In the genomic region with DNA sequence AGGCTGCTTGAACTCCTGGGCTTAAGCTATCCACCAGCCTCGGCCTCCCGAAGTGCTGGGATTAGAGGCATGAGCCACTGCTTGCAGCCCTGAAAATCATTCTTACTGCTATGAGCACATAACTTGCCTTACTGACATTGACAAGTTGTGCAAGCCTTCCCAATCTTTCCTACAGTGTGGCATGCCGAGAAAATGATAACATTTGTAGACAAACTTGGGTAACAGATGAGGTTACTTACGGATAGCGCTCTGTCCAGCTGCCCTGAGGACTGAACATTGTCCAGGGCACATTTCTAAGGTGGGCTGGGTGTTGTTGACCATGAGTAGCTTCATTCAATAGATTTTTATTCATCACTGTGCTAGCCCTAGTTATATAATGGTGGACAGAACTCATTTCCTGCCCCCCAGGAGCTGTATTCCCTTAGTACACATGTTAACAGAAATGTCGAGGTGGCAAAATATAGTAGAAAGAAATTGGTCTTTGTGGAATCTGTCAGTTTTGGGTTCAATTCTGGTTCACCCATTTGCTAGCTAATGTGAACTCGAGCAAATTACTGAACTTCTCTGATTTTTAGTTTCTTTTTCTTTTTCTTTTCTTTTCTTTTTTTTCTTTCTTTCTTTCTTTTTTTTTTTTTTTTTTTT, we compare ENCODE assay signal across 3 cellular contexts.
A peak's percentile ranks its signal among the peaks of the same experiment; 100 is the strongest.
TF ChIP-seq lines count a peak whose summit lies in the region.

No MANE protein-coding gene starts in this region.

TF ChIP-seq in GM23338, 12 proteins besides CTCF, POLR2A, EP300 and RAD21 (continued from another document):
- TF ChIP-seq, protein P1, sequence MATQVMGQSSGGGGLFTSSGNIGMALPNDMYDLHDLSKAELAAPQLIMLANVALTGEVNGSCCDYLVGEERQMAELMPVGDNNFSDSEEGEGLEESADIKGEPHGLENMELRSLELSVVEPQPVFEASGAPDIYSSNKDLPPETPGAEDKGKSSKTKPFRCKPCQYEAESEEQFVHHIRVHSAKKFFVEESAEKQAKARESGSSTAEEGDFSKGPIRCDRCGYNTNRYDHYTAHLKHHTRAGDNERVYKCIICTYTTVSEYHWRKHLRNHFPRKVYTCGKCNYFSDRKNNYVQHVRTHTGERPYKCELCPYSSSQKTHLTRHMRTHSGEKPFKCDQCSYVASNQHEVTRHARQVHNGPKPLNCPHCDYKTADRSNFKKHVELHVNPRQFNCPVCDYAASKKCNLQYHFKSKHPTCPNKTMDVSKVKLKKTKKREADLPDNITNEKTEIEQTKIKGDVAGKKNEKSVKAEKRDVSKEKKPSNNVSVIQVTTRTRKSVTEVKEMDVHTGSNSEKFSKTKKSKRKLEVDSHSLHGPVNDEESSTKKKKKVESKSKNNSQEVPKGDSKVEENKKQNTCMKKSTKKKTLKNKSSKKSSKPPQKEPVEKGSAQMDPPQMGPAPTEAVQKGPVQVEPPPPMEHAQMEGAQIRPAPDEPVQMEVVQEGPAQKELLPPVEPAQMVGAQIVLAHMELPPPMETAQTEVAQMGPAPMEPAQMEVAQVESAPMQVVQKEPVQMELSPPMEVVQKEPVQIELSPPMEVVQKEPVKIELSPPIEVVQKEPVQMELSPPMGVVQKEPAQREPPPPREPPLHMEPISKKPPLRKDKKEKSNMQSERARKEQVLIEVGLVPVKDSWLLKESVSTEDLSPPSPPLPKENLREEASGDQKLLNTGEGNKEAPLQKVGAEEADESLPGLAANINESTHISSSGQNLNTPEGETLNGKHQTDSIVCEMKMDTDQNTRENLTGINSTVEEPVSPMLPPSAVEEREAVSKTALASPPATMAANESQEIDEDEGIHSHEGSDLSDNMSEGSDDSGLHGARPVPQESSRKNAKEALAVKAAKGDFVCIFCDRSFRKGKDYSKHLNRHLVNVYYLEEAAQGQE (IDR thresholded peaks at IDR 0.05; ENCODE audit: unreplicated experiment), result no peak
- TF ChIP-seq, protein P2, sequence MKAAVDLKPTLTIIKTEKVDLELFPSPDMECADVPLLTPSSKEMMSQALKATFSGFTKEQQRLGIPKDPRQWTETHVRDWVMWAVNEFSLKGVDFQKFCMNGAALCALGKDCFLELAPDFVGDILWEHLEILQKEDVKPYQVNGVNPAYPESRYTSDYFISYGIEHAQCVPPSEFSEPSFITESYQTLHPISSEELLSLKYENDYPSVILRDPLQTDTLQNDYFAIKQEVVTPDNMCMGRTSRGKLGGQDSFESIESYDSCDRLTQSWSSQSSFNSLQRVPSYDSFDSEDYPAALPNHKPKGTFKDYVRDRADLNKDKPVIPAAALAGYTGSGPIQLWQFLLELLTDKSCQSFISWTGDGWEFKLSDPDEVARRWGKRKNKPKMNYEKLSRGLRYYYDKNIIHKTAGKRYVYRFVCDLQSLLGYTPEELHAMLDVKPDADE (IDR thresholded peaks at IDR 0.05), result no peak
- TF ChIP-seq EZH2phosphoT487 (IDR thresholded peaks at IDR 0.05; ENCODE audit: unreplicated experiment) (no peak), EZH2 (IDR thresholded peaks at IDR 0.05; ENCODE audit: low read depth, unreplicated experiment) (no peak), CREB1 (CRISPR knock-in tag; IDR thresholded peaks at IDR 0.05; ENCODE audit: low read depth) (no peak)

TF ChIP-seq in K562, 482 proteins besides CTCF, POLR2A, EP300 and RAD21 (continued from another document):
- TF ChIP-seq, protein P3, sequence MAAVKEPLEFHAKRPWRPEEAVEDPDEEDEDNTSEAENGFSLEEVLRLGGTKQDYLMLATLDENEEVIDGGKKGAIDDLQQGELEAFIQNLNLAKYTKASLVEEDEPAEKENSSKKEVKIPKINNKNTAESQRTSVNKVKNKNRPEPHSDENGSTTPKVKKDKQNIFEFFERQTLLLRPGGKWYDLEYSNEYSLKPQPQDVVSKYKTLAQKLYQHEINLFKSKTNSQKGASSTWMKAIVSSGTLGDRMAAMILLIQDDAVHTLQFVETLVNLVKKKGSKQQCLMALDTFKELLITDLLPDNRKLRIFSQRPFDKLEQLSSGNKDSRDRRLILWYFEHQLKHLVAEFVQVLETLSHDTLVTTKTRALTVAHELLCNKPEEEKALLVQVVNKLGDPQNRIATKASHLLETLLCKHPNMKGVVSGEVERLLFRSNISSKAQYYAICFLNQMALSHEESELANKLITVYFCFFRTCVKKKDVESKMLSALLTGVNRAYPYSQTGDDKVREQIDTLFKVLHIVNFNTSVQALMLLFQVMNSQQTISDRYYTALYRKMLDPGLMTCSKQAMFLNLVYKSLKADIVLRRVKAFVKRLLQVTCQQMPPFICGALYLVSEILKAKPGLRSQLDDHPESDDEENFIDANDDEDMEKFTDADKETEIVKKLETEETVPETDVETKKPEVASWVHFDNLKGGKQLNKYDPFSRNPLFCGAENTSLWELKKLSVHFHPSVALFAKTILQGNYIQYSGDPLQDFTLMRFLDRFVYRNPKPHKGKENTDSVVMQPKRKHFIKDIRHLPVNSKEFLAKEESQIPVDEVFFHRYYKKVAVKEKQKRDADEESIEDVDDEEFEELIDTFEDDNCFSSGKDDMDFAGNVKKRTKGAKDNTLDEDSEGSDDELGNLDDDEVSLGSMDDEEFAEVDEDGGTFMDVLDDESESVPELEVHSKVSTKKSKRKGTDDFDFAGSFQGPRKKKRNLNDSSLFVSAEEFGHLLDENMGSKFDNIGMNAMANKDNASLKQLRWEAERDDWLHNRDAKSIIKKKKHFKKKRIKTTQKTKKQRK (IDR thresholded peaks at IDR 0.05; ENCODE audit: borderline replicate concordance, low read depth, low read length), result no peak
- TF ChIP-seq MYNN (IDR thresholded peaks at IDR 0.05) (no peak), MYNN (CRISPR knock-in tag; IDR thresholded peaks at IDR 0.05) (no peak), CHD2 (IDR thresholded peaks at IDR 0.05; ENCODE audit: low read depth, low read length) (no peak), C11orf30 (IDR thresholded peaks at IDR 0.05; ENCODE audit: low read depth) (peak; percentile 25; the same call in 1 of the 2 replicates), SP2 (IDR thresholded peaks at IDR 0.05; ENCODE audit: extremely low read depth, low read depth, low read length, poor library complexity, severe bottlenecking) (no peak), NFYB (IDR thresholded peaks at IDR 0.05; ENCODE audit: extremely low read depth, insufficient read length) (no peak), HNRNPL (IDR thresholded peaks at IDR 0.05; ENCODE audit: low read depth, low read length) (no peak), RBM14 (IDR thresholded peaks at IDR 0.05; ENCODE audit: borderline replicate concordance, insufficient read depth, low read depth, low read length) (no peak), MAFF (IDR thresholded peaks at IDR 0.05; ENCODE audit: low read length) (0 out of 2 replicates have a peak, but pooled peaks have one; percentile 3), ZNF766 (CRISPR knock-in tag; conservative IDR thresholded peaks at IDR 0.05) (no peak), ZNF316 (IDR thresholded peaks at IDR 0.05) (peak; percentile 34; the same call in 1 of the 2 replicates), PRMT5 (CRISPR knock-in tag; IDR thresholded peaks at IDR 0.05) (no peak), CEBPG (CRISPR knock-in tag; IDR thresholded peaks at IDR 0.05) (no peak), CEBPG (tag; conservative IDR thresholded peaks at IDR 0.05 in 1 of 2, IDR thresholded peaks at IDR 0.05 in 1 of 2) (0 out of 4 replicates have a peak, but pooled peaks of 1 of the 2 experiments have one; percentile 6), TRIM24 (IDR thresholded peaks at IDR 0.05) (no peak), LEF1 (IDR thresholded peaks at IDR 0.05) (no peak), ERF (CRISPR knock-in tag; IDR thresholded peaks at IDR 0.05) (no peak), ZNF175 (CRISPR knock-in tag; IDR thresholded peaks at IDR 0.05; ENCODE audit: low read depth) (no peak), STAG1 (CRISPR knock-in tag; IDR thresholded peaks at IDR 0.05; ENCODE audit: borderline replicate concordance) (no peak), CEBPB (tag; IDR thresholded peaks at IDR 0.05) (peak; percentile 47), KLF6 (CRISPR knock-in tag; IDR thresholded peaks at IDR 0.05; ENCODE audit: borderline replicate concordance) (no peak), CREBBP (IDR thresholded peaks at IDR 0.05; ENCODE audit: low read depth, low read length) (no peak), TRIM28 (IDR thresholded peaks at IDR 0.05) (no peak), ATF1 (CRISPR knock-in tag; IDR thresholded peaks at IDR 0.05) (no peak), ATF1 (tag; IDR thresholded peaks at IDR 0.05) (no peak)
- TF ChIP-seq, protein P4, sequence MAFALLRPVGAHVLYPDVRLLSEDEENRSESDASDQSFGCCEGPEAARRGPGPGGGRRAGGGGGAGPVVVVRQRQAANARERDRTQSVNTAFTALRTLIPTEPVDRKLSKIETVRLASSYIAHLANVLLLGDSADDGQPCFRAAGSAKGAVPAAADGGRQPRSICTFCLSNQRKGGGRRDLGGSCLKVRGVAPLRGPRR (CRISPR knock-in tag; IDR thresholded peaks at IDR 0.05), result no peak
TF ChIP-seq in K562: peak in this region for 5.

TF ChIP-seq in HepG2, 621 proteins besides CTCF, POLR2A, EP300 and RAD21 (continued from another document and continues in another):
- TF ChIP-seq, protein P5, sequence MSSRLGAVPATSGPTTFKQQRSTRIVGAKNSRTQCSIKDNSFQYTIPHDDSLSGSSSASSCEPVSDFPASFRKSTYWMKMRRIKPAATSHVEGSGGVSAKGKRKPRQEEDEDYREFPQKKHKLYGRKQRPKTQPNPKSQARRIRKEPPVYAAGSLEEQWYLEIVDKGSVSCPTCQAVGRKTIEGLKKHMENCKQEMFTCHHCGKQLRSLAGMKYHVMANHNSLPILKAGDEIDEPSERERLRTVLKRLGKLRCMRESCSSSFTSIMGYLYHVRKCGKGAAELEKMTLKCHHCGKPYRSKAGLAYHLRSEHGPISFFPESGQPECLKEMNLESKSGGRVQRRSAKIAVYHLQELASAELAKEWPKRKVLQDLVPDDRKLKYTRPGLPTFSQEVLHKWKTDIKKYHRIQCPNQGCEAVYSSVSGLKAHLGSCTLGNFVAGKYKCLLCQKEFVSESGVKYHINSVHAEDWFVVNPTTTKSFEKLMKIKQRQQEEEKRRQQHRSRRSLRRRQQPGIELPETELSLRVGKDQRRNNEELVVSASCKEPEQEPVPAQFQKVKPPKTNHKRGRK (CRISPR knock-in tag; IDR thresholded peaks at IDR 0.05), result no peak
- TF ChIP-seq NFATC3 (CRISPR knock-in tag; IDR thresholded peaks at IDR 0.05) (no peak), XBP1 (CRISPR knock-in tag; IDR thresholded peaks at IDR 0.05) (no peak), TMF1 (CRISPR knock-in tag; IDR thresholded peaks at IDR 0.05; ENCODE audit: low read depth) (no peak), HDAC1 (CRISPR knock-in tag; IDR thresholded peaks at IDR 0.05) (peak; percentile 42; the same call in 1 of the 2 replicates), KLF11 (CRISPR knock-in tag; IDR thresholded peaks at IDR 0.05) (no peak), ZNF160 (CRISPR knock-in tag; IDR thresholded peaks at IDR 0.05) (no peak), NFE2 (CRISPR knock-in tag; IDR thresholded peaks at IDR 0.05) (no peak), AGO1 (IDR thresholded peaks at IDR 0.05; ENCODE audit: low read depth, low read length, poor library complexity, severe bottlenecking) (no peak), SAP130 (CRISPR knock-in tag; IDR thresholded peaks at IDR 0.05; ENCODE audit: low read depth) (peak; percentile 45; the same call in 1 of the 2 replicates), TRIM24 (CRISPR knock-in tag; IDR thresholded peaks at IDR 0.05) (no peak), NRL (CRISPR knock-in tag; IDR thresholded peaks at IDR 0.05; ENCODE audit: borderline replicate concordance) (no peak), ZFP36L2 (CRISPR knock-in tag; IDR thresholded peaks at IDR 0.05) (no peak), MEIS1 (CRISPR knock-in tag; IDR thresholded peaks at IDR 0.05; ENCODE audit: borderline replicate concordance) (0 out of 2 replicates have a peak, but pooled peaks have one; percentile 50)
- TF ChIP-seq, protein P6, sequence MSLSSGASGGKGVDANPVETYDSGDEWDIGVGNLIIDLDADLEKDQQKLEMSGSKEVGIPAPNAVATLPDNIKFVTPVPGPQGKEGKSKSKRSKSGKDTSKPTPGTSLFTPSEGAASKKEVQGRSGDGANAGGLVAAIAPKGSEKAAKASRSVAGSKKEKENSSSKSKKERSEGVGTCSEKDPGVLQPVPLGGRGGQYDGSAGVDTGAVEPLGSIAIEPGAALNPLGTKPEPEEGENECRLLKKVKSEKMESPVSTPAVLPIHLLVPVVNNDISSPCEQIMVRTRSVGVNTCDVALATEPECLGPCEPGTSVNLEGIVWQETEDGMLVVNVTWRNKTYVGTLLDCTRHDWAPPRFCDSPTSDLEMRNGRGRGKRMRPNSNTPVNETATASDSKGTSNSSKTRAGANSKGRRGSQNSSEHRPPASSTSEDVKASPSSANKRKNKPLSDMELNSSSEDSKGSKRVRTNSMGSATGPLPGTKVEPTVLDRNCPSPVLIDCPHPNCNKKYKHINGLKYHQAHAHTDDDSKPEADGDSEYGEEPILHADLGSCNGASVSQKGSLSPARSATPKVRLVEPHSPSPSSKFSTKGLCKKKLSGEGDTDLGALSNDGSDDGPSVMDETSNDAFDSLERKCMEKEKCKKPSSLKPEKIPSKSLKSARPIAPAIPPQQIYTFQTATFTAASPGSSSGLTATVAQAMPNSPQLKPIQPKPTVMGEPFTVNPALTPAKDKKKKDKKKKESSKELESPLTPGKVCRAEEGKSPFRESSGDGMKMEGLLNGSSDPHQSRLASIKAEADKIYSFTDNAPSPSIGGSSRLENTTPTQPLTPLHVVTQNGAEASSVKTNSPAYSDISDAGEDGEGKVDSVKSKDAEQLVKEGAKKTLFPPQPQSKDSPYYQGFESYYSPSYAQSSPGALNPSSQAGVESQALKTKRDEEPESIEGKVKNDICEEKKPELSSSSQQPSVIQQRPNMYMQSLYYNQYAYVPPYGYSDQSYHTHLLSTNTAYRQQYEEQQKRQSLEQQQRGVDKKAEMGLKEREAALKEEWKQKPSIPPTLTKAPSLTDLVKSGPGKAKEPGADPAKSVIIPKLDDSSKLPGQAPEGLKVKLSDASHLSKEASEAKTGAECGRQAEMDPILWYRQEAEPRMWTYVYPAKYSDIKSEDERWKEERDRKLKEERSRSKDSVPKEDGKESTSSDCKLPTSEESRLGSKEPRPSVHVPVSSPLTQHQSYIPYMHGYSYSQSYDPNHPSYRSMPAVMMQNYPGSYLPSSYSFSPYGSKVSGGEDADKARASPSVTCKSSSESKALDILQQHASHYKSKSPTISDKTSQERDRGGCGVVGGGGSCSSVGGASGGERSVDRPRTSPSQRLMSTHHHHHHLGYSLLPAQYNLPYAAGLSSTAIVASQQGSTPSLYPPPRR (CRISPR knock-in tag; IDR thresholded peaks at IDR 0.05; ENCODE audit: borderline replicate concordance), result peak; percentile 52; the same call in 1 of the 2 replicates
- TF ChIP-seq, protein P7, sequence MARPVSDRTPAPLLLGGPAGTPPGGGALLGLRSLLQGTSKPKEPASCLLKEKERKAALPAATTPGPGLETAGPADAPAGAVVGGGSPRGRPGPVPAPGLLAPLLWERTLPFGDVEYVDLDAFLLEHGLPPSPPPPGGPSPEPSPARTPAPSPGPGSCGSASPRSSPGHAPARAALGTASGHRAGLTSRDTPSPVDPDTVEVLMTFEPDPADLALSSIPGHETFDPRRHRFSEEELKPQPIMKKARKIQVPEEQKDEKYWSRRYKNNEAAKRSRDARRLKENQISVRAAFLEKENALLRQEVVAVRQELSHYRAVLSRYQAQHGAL (CRISPR knock-in tag; IDR thresholded peaks at IDR 0.05; ENCODE audit: not compliant biosample characterization), result no peak
- TF ChIP-seq, protein P8, sequence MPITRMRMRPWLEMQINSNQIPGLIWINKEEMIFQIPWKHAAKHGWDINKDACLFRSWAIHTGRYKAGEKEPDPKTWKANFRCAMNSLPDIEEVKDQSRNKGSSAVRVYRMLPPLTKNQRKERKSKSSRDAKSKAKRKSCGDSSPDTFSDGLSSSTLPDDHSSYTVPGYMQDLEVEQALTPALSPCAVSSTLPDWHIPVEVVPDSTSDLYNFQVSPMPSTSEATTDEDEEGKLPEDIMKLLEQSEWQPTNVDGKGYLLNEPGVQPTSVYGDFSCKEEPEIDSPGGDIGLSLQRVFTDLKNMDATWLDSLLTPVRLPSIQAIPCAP (CRISPR knock-in tag; IDR thresholded peaks at IDR 0.05; ENCODE audit: low read depth), result no peak
